Comparison of ENCODE assay signal across 28 cellular contexts in genomic region chr11:7903940-7904339, GRCh38. TPM values are rescaled to one million over a fixed set of nuclear protein-coding genes. Genes with fewer than 3 reads are reported as not detected.
DNase-seq lines count a peak whose midpoint lies in the region; ATAC-seq and TF ChIP-seq lines count a peak whose summit lies in the region.
"Had no signal": no experiment of that assay in that cellular context is flagged by ENCODE, and none has a peak within 500 bp of the region (broad histone marks: within the 10 kb centered on the region; RNA-seq: fewer than 3 reads in every experiment).

No MANE protein-coding gene starts in this region.

- no peaks in the 10 kb centered on the region for H3K27me3 ChIP-seq in colonic mucosa
- no peaks in the 10 kb centered on the region for H3K27me3 ChIP-seq in upper lobe of right lung
- H3K27me3 ChIP-seq: body of pancreas, foreskin keratinocyte, pancreas had no signal

- H3K36me3 Mint-ChIP-seq in mesothelial cell of epicardium, result peaks cover 15% of the 10 kb centered on the region
- H3K36me3 Mint-ChIP-seq: CD4-positive, CD25-positive, alpha-beta regulatory T cell; naive thymus-derived CD4-positive, alpha-beta T cell had no signal

- H3K4me1 ChIP-seq in colonic mucosa (no peaks in the 10 kb centered on the region), upper lobe of right lung (no peaks in the 10 kb centered on the region)

- H3K4me3 ChIP-seq in colonic mucosa, result no peak overlapping the region
- peak overlapping the region; percentile 13 for H3K4me3 ChIP-seq in upper lobe of right lung
- H3K4me3 ChIP-seq: body of pancreas, pancreas, thoracic aorta had no signal

- no peaks in the 10 kb centered on the region for H3K9me3 ChIP-seq in colonic mucosa
- no peaks in the 10 kb centered on the region for H3K9me3 ChIP-seq in upper lobe of right lung
- H3K9me3 ChIP-seq: body of pancreas, pancreas, thoracic aorta had no signal

- H3K4me3 Mint-ChIP-seq in mesothelial cell of epicardium, result peak overlapping the region; percentile 59
- H3K4me3 Mint-ChIP-seq: activated CD4-positive, alpha-beta memory T cell treated with anti-CD3 and anti-CD28 coated beads, Interleukin-2, amount 10 ng/mL, durations not matched to agents 7 days and 5 days; CD4-positive, CD25-positive, alpha-beta regulatory T cell; naive thymus-derived CD4-positive, alpha-beta T cell had no signal

- no peak overlapping the region for H3K27ac Mint-ChIP-seq in mesothelial cell of epicardium
- H3K27ac Mint-ChIP-seq: activated CD4-positive, alpha-beta memory T cell treated with anti-CD3 and anti-CD28 coated beads, Interleukin-2, amount 10 ng/mL, durations not matched to agents 7 days and 5 days; CD4-positive, CD25-positive, alpha-beta regulatory T cell; naive thymus-derived CD4-positive, alpha-beta T cell had no signal

- peaks cover 53% of the 10 kb centered on the region for H3K4me1 Mint-ChIP-seq in mesothelial cell of epicardium
- H3K4me1 Mint-ChIP-seq: activated CD4-positive, alpha-beta memory T cell treated with anti-CD3 and anti-CD28 coated beads, Interleukin-2, amount 10 ng/mL, durations not matched to agents 7 days and 5 days; naive thymus-derived CD4-positive, alpha-beta T cell had no signal

- H3K9me3 Mint-ChIP-seq in mesothelial cell of epicardium, result peaks cover 9% of the 10 kb centered on the region
- H3K9me3 Mint-ChIP-seq: activated CD4-positive, alpha-beta memory T cell treated with anti-CD3 and anti-CD28 coated beads, Interleukin-2, amount 10 ng/mL, durations not matched to agents 7 days and 5 days; CD4-positive, CD25-positive, alpha-beta regulatory T cell had no signal

- ATAC-seq in upper lobe of right lung, result no peak
- ATAC-seq in HG02623 (IDR thresholded peaks at IDR 0.05; ENCODE audit: unreplicated experiment), result no peak
- ATAC-seq: activated CD4-positive, CD25-positive, alpha-beta regulatory T cell treated with anti-CD3 and anti-CD28 coated beads, Interleukin-2, amount 50 U/mL, for 24 hours; body of pancreas; foreskin keratinocyte; naive thymus-derived CD4-positive, alpha-beta T cell; Panc1; pancreas had no signal

- intact Hi-C loops in colonic mucosa (cut with DNase I) (no loop called here), upper lobe of right lung (cut with DNase I) (no loop called here)

- H3K27me3 Mint-ChIP-seq in mesothelial cell of epicardium (ENCODE audit: low read depth), result no peaks in the 10 kb centered on the region

- no peak overlapping the region for H3K27ac ChIP-seq in colonic mucosa
- H3K27ac ChIP-seq in upper lobe of right lung, result no peak overlapping the region
- H3K27ac ChIP-seq: 22Rv1, body of pancreas, foreskin keratinocyte, pancreas, thoracic aorta had no signal

- H3K9ac ChIP-seq in colonic mucosa (ENCODE audit: low read depth in 2 of 2, low read length in 2 of 2), result no peak overlapping the region

- no peak for TF ChIP-seq CTCF in colonic mucosa (IDR thresholded peaks at IDR 0.05)
- TF ChIP-seq CTCF in mesothelial cell of epicardium (IDR thresholded peaks at IDR 0.05; ENCODE audit: unreplicated experiment), result no peak
- TF ChIP-seq CTCF in upper lobe of right lung (IDR thresholded peaks at IDR 0.05), result no peak

- no peaks in the 10 kb centered on the region for H3K36me3 ChIP-seq in colonic mucosa
- no peaks in the 10 kb centered on the region for H3K36me3 ChIP-seq in upper lobe of right lung
- H3K36me3 ChIP-seq: pancreas, thoracic aorta had no signal

- DNase-seq in NCI-H748 (lab: John Stamatoyannopoulos, UW; ENCODE audit: unreplicated experiment) (peak; percentile 35), NCI-H748 treated with DMSO at 0.1 percent for 48 hours (lab: John Stamatoyannopoulos, UW) (no peak), colonic mucosa (peak; percentile 46), mesothelial cell of epicardium (ENCODE audit: low spot score in 2 of 2, unreplicated experiment in 2 of 2) (no peak), upper lobe of right lung (no peak), NCI-H2171 treated with DMSO at 0.1 percent for 48 hours (lab: John Stamatoyannopoulos, UW) (no peak), NCI-H226 (no peak)
- DNase-seq: activated CD4-positive, alpha-beta memory T cell treated with anti-CD3 and anti-CD28 coated beads, Interleukin-2, amount 10 ng/mL, durations not matched to agents 7 days and 5 days; body of pancreas; CD4-positive, CD25-positive, alpha-beta regulatory T cell; effector CD4-positive, alpha-beta T cell; foreskin keratinocyte; KBM-7; naive thymus-derived CD4-positive, alpha-beta T cell; NCI-H1436; NCI-H510A; NK-92 treated with Interleukin-12 subunit alpha and Interleukin-12 subunit beta, amount 100 ng/mL, for 24 hours; pancreas; SIG-M5; stimulated activated CD4-positive, alpha-beta T cell treated with anti-CD3 and anti-CD28 coated beads, Interleukin-4, amount 100 ng/mL, for 4 hours; stimulated activated naive CD4-positive, alpha-beta T cell; T-helper 1 cell had no signal

RNA-seq across cellular contexts. Expression of gene OR10A6, which starts 27.1 kb away (rescaled TPM):
- total RNA-seq in colonic mucosa (not detected), mesothelial cell of epicardium (not detected in 3 replicates), upper lobe of right lung (not detected)
- total RNA-seq: activated CD4-positive, alpha-beta memory T cell treated with anti-CD3 and anti-CD28 coated beads, Interleukin-2, amount 10 ng/mL, durations not matched to agents 7 days and 5 days; body of pancreas; CD4-positive, CD25-positive, alpha-beta regulatory T cell; kidney epithelial cell; naive thymus-derived CD4-positive, alpha-beta T cell; pancreas; thoracic aorta had no signal

RNA-seq across cellular contexts. Expression of gene OR10A3, which starts 37.6 kb away (rescaled TPM):
- total RNA-seq in colonic mucosa (not detected), mesothelial cell of epicardium (not detected in 3 replicates), upper lobe of right lung (not detected)
- total RNA-seq: activated CD4-positive, alpha-beta memory T cell treated with anti-CD3 and anti-CD28 coated beads, Interleukin-2, amount 10 ng/mL, durations not matched to agents 7 days and 5 days; body of pancreas; CD4-positive, CD25-positive, alpha-beta regulatory T cell; foreskin keratinocyte; kidney epithelial cell; naive thymus-derived CD4-positive, alpha-beta T cell; pancreas; thoracic aorta had no signal

Comparison
In these comparisons a context has a peak if more than half of its experiments do, and no peak if none do; other contexts are left out.
1. DNase-seq: peak in NCI-H748 (single experiment) and colonic mucosa (single experiment); none in NCI-H748 treated with DMSO at 0.1 percent for 48 hours (single experiment), mesothelial cell of epicardium (0 of 2), upper lobe of right lung (single experiment), NCI-H2171 treated with DMSO at 0.1 percent for 48 hours (single experiment) and NCI-H226 (single experiment).